ENCODE assay signal across 8 cellular contexts in genomic region chr2:70548233-70548632, GRCh38. TPM values are rescaled to one million over a fixed set of nuclear protein-coding genes. Genes with fewer than 3 reads are reported as not detected.
"Had no signal": no experiment of that assay in that cellular context is flagged by ENCODE, and none has a peak within 500 bp of the region (broad histone marks: within the 10 kb centered on the region; RNA-seq: fewer than 3 reads in every experiment).

No MANE protein-coding gene starts in this region.

- H3K4me3 ChIP-seq: GM23248, HAP-1, K562 had no signal

- H2AFZ ChIP-seq: GM23248 had no signal

- DNase-seq: GM23248, GOT3, H7, IMR-90 had no signal

- H3K36me3 ChIP-seq: HAP-1 had no signal

- H3K4me1 ChIP-seq: HAP-1 had no signal

- ATAC-seq: HCT116, K562 had no signal

- H3K9ac ChIP-seq: GM23248 had no signal

- H3K27ac ChIP-seq: GM23248 had no signal

- H3K9me3 ChIP-seq: HAP-1 had no signal

- FAIRE-seq: HTR-8/SVneo, K562 had no signal

RNA-seq across cellular contexts. Expression of gene TGFA, which starts 5.4 kb away (rescaled TPM):
- total RNA-seq: IMR-90, K562 had no signal
- polyA plus RNA-seq: IMR-90, K562 had no signal
